Comparison of ENCODE assay signal across 8 cellular contexts in genomic region chr10:87868277-87868676, GRCh38. TPM values are rescaled to one million over a fixed set of nuclear protein-coding genes. Genes with fewer than 3 reads are reported as not detected.
DNase-seq lines count a peak whose midpoint lies in the region; ATAC-seq and TF ChIP-seq lines count a peak whose summit lies in the region.

No MANE protein-coding gene starts in this region.

- H3K4me1 Mint-ChIP-seq in activated naive CD4-positive, alpha-beta T cell treated with anti-CD3 and anti-CD28 coated beads, Interleukin-2, amount 50 U/mL, for 24 hours: peaks cover 69% of the 10 kb centered on the region

- H3K27ac ChIP-seq in ascending aorta (peak overlapping the region in 1 of 2 donors; percentile 100), lower lobe of right lung (peak overlapping the region; percentile 95), upper lobe of right lung (peak overlapping the region; percentile 94)

- H3K4me1 ChIP-seq in ascending aorta (peaks cover 0 to 16% of the 10 kb centered on the region in 2 donors), lower lobe of right lung (peaks cover 46% of the 10 kb centered on the region), upper lobe of right lung (peaks cover 34% of the 10 kb centered on the region)

- H3K36me3 ChIP-seq in ascending aorta (no peaks in the 10 kb centered on the region), lower lobe of right lung (no peaks in the 10 kb centered on the region), upper lobe of right lung (no peaks in the 10 kb centered on the region)

- H3K27me3 Mint-ChIP-seq in activated naive CD4-positive, alpha-beta T cell treated with anti-CD3 and anti-CD28 coated beads, Interleukin-2, amount 50 U/mL, for 24 hours: no peaks in the 10 kb centered on the region

- no peak for ATAC-seq in activated naive CD4-positive, alpha-beta T cell treated with anti-CD3 and anti-CD28 coated beads, Interleukin-2, amount 50 U/mL, for 72 hours
- no peak for ATAC-seq in lower lobe of right lung
- no peak for ATAC-seq in upper lobe of right lung
- no peak for ATAC-seq in HG03196 (IDR thresholded peaks at IDR 0.05; ENCODE audit: unreplicated experiment)

- TF ChIP-seq CTCF in ascending aorta (IDR thresholded peaks at IDR 0.05) (no peak), lower lobe of right lung (IDR thresholded peaks at IDR 0.05) (no peak), upper lobe of right lung (IDR thresholded peaks at IDR 0.05) (no peak)

- H3K27me3 ChIP-seq in ascending aorta (no peaks in the 10 kb centered on the region), lower lobe of right lung (ENCODE audit: low read depth) (no peaks in the 10 kb centered on the region), upper lobe of right lung (no peaks in the 10 kb centered on the region)

- H3K36me3 Mint-ChIP-seq in activated naive CD4-positive, alpha-beta T cell treated with anti-CD3 and anti-CD28 coated beads, Interleukin-2, amount 50 U/mL, for 24 hours: peaks cover 5% of the 10 kb centered on the region
- peaks cover 13 to 20% of the 10 kb centered on the region in 2 donors for H3K36me3 Mint-ChIP-seq in activated naive CD4-positive, alpha-beta T cell treated with anti-CD3 and anti-CD28 coated beads, Interleukin-2, amount 50 U/mL, for 72 hours

- peak overlapping the region; percentile 100 for H3K4me3 ChIP-seq in ascending aorta
- peak overlapping the region; percentile 95 for H3K4me3 ChIP-seq in lower lobe of right lung
- peak overlapping the region; percentile 81 for H3K4me3 ChIP-seq in upper lobe of right lung

- intact Hi-C loops in ascending aorta (cut with DNase I): no loop called here
- intact Hi-C loops in lower lobe of right lung (cut with DNase I): loop anchor here (5.0 kb wide), 1 partner anchor 519 kb away; no protein-coding TSS in a partner anchor
- intact Hi-C loops in upper lobe of right lung (cut with DNase I): no loop called here

- no peaks in the 10 kb centered on the region for H3K9me3 Mint-ChIP-seq in activated naive CD4-positive, alpha-beta T cell treated with anti-CD3 and anti-CD28 coated beads, Interleukin-2, amount 50 U/mL, for 24 hours
- no peaks in the 10 kb centered on the region for H3K9me3 Mint-ChIP-seq in activated naive CD4-positive, alpha-beta T cell treated with anti-CD3 and anti-CD28 coated beads, Interleukin-2, amount 50 U/mL, for 72 hours

- H3K4me3 Mint-ChIP-seq in activated naive CD4-positive, alpha-beta T cell treated with anti-CD3 and anti-CD28 coated beads, Interleukin-2, amount 50 U/mL, for 24 hours: peak overlapping the region; percentile 82

- H3K9me3 ChIP-seq in ascending aorta (no peaks in the 10 kb centered on the region), lower lobe of right lung (no peaks in the 10 kb centered on the region), upper lobe of right lung (no peaks in the 10 kb centered on the region)

- no peak overlapping the region for H3K27ac Mint-ChIP-seq in activated naive CD4-positive, alpha-beta T cell treated with anti-CD3 and anti-CD28 coated beads, Interleukin-2, amount 50 U/mL, for 24 hours
- H3K27ac Mint-ChIP-seq in activated naive CD4-positive, alpha-beta T cell treated with anti-CD3 and anti-CD28 coated beads, Interleukin-2, amount 50 U/mL, for 72 hours: no peak overlapping the region

- no peak for DNase-seq in activated naive CD4-positive, alpha-beta T cell treated with anti-CD3 and anti-CD28 coated beads, Interleukin-2, amount 50 U/mL, for 72 hours (ENCODE audit: low spot score in 2 of 2)
- DNase-seq in ascending aorta (ENCODE audit: low spot score in 2 of 2): no peak
- DNase-seq in lower lobe of right lung: no peak
- no peak for DNase-seq in upper lobe of right lung
- DNase-seq in COLO829 (ENCODE audit: low spot score): no peak
- no peak for DNase-seq in activated CD4-positive, CD25-positive, alpha-beta regulatory T cell (lab: John Stamatoyannopoulos, UW)

RNA-seq across cellular contexts. Expression of gene PTEN, which starts 4.9 kb away (rescaled TPM):
- total RNA-seq in activated naive CD4-positive, alpha-beta T cell treated with anti-CD3 and anti-CD28 coated beads, Interleukin-2, amount 50 U/mL, for 72 hours: 10 to 100 TPM; 36.6 to 54.3 TPM
- total RNA-seq in ascending aorta (96.3 TPM), lower lobe of right lung (101 TPM), upper lobe of right lung (101 TPM)

RNA-seq across cellular contexts. Expression of gene KLLN, which starts 4.9 kb away (rescaled TPM):
- total RNA-seq in activated naive CD4-positive, alpha-beta T cell treated with anti-CD3 and anti-CD28 coated beads, Interleukin-2, amount 50 U/mL, for 72 hours: under 1 TPM; 0.16 to 0.50 TPM
- total RNA-seq in ascending aorta (not detected), lower lobe of right lung (0.71 TPM), upper lobe of right lung (0.41 TPM)

RNA-seq across cellular contexts. Expression of gene ATAD1, which starts 50.3 kb away (rescaled TPM):
- 10 to 100 TPM; 35.0 to 51.6 TPM for total RNA-seq in activated naive CD4-positive, alpha-beta T cell treated with anti-CD3 and anti-CD28 coated beads, Interleukin-2, amount 50 U/mL, for 72 hours
- total RNA-seq in ascending aorta (22.1 TPM), lower lobe of right lung (51.2 TPM), upper lobe of right lung (45.9 TPM)
